Comparison of ENCODE assay signal across 1 cellular context in genomic region chr5:107781451-107781850, GRCh38.
TF ChIP-seq lines count a peak whose summit lies in the region.

No MANE protein-coding gene starts in this region.

TF ChIP-seq in SK-N-SH treated with all-trans-retinoic acid at 6 μM for 48 hours, 23 proteins besides CTCF, POLR2A, EP300 and RAD21 (continued from another document):
- TF ChIP-seq PATZ1 (CRISPR knock-in tag; IDR thresholded peaks at IDR 0.05; ENCODE audit: borderline replicate concordance) (no peak), OSR1 (CRISPR knock-in tag; IDR thresholded peaks at IDR 0.05) (no peak), TOX (CRISPR knock-in tag; IDR thresholded peaks at IDR 0.05; ENCODE audit: borderline replicate concordance) (no peak), ZC3H10 (CRISPR knock-in tag; IDR thresholded peaks at IDR 0.05) (no peak), GLIS3 (CRISPR knock-in tag; IDR thresholded peaks at IDR 0.05) (no peak), ARNTL (CRISPR knock-in tag; IDR thresholded peaks at IDR 0.05; ENCODE audit: borderline replicate concordance, low read depth) (no peak), BACH2 (CRISPR knock-in tag; IDR thresholded peaks at IDR 0.05; ENCODE audit: borderline replicate concordance) (no peak), ISL1 (CRISPR knock-in tag; IDR thresholded peaks at IDR 0.05) (no peak), CSRNP3 (CRISPR knock-in tag; IDR thresholded peaks at IDR 0.05) (no peak), CSDC2 (CRISPR knock-in tag; IDR thresholded peaks at IDR 0.05) (no peak)
